Comparison of ENCODE assay signal across 25 cellular contexts in the genomic region with DNA sequence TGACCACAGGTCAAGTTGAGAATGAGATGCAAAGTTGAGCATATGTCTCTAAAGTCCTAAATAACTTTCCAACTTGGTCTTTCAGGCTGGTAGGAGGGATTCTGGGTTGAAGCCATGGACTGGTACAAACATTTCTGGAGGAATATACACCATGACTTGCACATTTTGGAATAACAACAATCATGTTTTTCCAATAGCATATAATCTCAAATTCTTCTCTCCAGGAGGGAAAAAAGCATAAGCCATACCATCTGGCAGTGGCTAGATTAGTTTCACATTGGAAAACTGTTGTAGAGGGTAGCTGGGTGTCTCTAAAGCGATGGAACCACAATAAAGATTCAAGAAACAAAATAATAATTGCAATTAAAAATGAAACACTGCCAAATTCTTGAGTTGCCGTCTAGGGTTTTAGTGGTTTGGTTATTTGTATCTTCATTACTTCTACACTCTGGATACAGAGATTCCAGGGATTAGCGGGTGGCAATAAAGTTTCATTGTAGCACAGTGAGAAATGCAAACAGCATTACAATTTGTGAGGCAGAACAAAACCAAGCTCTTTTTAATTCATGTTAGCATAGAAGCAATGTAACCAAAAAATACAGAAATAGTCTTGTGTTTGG.
DNase-seq lines count a peak whose midpoint lies in the region; ATAC-seq, FAIRE-seq and TF ChIP-seq lines count a peak whose summit lies in the region.
"Had no signal": no experiment of that assay in that cellular context is flagged by ENCODE, and none has a peak within 500 bp of the region (broad histone marks: within the 10 kb centered on the region; RNA-seq: fewer than 3 reads in every experiment).

No MANE protein-coding gene starts in this region.

- TF ChIP-seq POLR2A in A549 (IDR thresholded peaks at IDR 0.05; ENCODE audit: low read length): no peak
- no peak for TF ChIP-seq POLR2A in uterus (IDR thresholded peaks at IDR 0.05)

- no peak overlapping the region for H3K4me3 ChIP-seq in A549
- no peak overlapping the region for H3K4me3 ChIP-seq in astrocyte (ENCODE audit: insufficient read depth, low read depth, low read length)
- H3K4me3 ChIP-seq in fibroblast of the aortic adventitia (ENCODE audit: low read depth, low read length): no peak overlapping the region
- H3K4me3 ChIP-seq in uterus: no peak overlapping the region
- H3K4me3 ChIP-seq: transverse colon had no signal

- H3K36me3 ChIP-seq in astrocyte (ENCODE audit: insufficient read depth, low read length): no peaks in the 10 kb centered on the region
- no peaks in the 10 kb centered on the region for H3K36me3 ChIP-seq in uterus
- H3K36me3 ChIP-seq: neutrophil, transverse colon had no signal

- TF ChIP-seq CTCF in A549 (IDR thresholded peaks at IDR 0.05) (no peak), astrocyte (IDR thresholded peaks at IDR 0.05; ENCODE audit: insufficient read depth, low read depth, low read length) (no peak), fibroblast of the aortic adventitia (IDR thresholded peaks at IDR 0.05; ENCODE audit: insufficient read depth, low read length) (no peak), uterus (IDR thresholded peaks at IDR 0.05) (no peak)

- H3K4me1 ChIP-seq in A549 (peaks cover 18% of the 10 kb centered on the region), astrocyte (ENCODE audit: insufficient read depth, low read length) (peaks cover 29% of the 10 kb centered on the region), uterus (peaks cover 0 to 11% of the 10 kb centered on the region in 2 donors)

- no peak overlapping the region for H3K9ac ChIP-seq in astrocyte (ENCODE audit: low read length)

- peaks cover 26% of the 10 kb centered on the region for H3K4me1 Mint-ChIP-seq in astrocyte (ENCODE audit: low read depth, unreplicated experiment)
- H3K4me1 Mint-ChIP-seq in activated CD4-positive, alpha-beta memory T cell treated with anti-CD3 and anti-CD28 coated beads for 36 hours (ENCODE audit: low read depth): no peaks in the 10 kb centered on the region
- no peaks in the 10 kb centered on the region for H3K4me1 Mint-ChIP-seq in activated T-helper 2 cell treated with anti-CD3 and anti-CD28 coated beads, Interferon-gamma antibody, Interleukin-2, Interleukin-4, amounts not matched to agents 10 μg/mL and 5 μg/mL and 100 μg/mL, durations not matched to agents 14 hours and 24 hours and 36 hours (ENCODE audit: low read depth)

- H3K27me3 Mint-ChIP-seq in astrocyte (ENCODE audit: low read depth, unreplicated experiment): no peaks in the 10 kb centered on the region
- H3K27me3 Mint-ChIP-seq in activated CD4-positive, alpha-beta memory T cell treated with anti-CD3 and anti-CD28 coated beads for 36 hours: peaks cover 7% of the 10 kb centered on the region
- H3K27me3 Mint-ChIP-seq in activated T-helper 2 cell treated with anti-CD3 and anti-CD28 coated beads, Interferon-gamma antibody, Interleukin-2, Interleukin-4, amounts not matched to agents 10 μg/mL and 5 μg/mL and 100 μg/mL, durations not matched to agents 14 hours and 24 hours and 36 hours (ENCODE audit: low read depth): peaks cover 2% of the 10 kb centered on the region

- H3K27me3 ChIP-seq in astrocyte (ENCODE audit: insufficient read depth, low read length) (no peaks in the 10 kb centered on the region), uterus (no peaks in the 10 kb centered on the region)
- H3K27me3 ChIP-seq: neutrophil, transverse colon had no signal

- H3K79me2 ChIP-seq in astrocyte (ENCODE audit: insufficient read depth, low read length): no peaks in the 10 kb centered on the region

- H3K27ac Mint-ChIP-seq in astrocyte (ENCODE audit: unreplicated experiment): peak overlapping the region; percentile 64
- H3K27ac Mint-ChIP-seq in activated CD4-positive, alpha-beta memory T cell treated with anti-CD3 and anti-CD28 coated beads for 36 hours: no peak overlapping the region
- H3K27ac Mint-ChIP-seq in activated T-helper 2 cell treated with anti-CD3 and anti-CD28 coated beads, Interferon-gamma antibody, Interleukin-2, Interleukin-4, amounts not matched to agents 10 μg/mL and 5 μg/mL and 100 μg/mL, durations not matched to agents 14 hours and 24 hours and 36 hours: no peak overlapping the region
- H3K27ac Mint-ChIP-seq: CD4-positive, alpha-beta T cell had no signal

- 93% methylated on average over 3 of the region's 3 CpGs for WGBS in A549 (ENCODE audit: missing lambda C conversion rate)

- CTCF ChIA-PET in A549 (lab: Yijun Ruan, JAX): interaction anchor here (0.6 kb wide), 2 partner anchors 23 to 306 kb away, joined by 3 read pairs; no protein-coding TSS in a partner anchor
- CTCF ChIA-PET in activated CD4-positive, alpha-beta memory T cell treated with anti-CD3 and anti-CD28 coated beads for 36 hours (lab: Charles Lee): interaction anchor here (0.6 kb wide), 1 partner anchor 556 kb away, joined by 3 read pairs; no protein-coding TSS in a partner anchor

- intact Hi-C loops in uterus (cut with DNase I; ENCODE audit: low total_unique reads): no loop called here
- intact Hi-C loops in activated CD4-positive, alpha-beta memory T cell treated with anti-CD3 and anti-CD28 coated beads for 36 hours (cut with micrococcal nuclease): no loop called here
- intact Hi-C loops in activated T-helper 2 cell treated with anti-CD3 and anti-CD28 coated beads, Interferon-gamma antibody, Interleukin-2, Interleukin-4, amounts not matched to agents 10 μg/mL and 5 μg/mL and 100 μg/mL, durations not matched to agents 14 hours and 24 hours and 36 hours (cut with micrococcal nuclease): no loop called here

- peak overlapping the region in 1 of 2 experiments; percentile 58; a peak in 2 of 6 replicates for H3K27ac ChIP-seq in A549
- no peak overlapping the region for H3K27ac ChIP-seq in astrocyte (ENCODE audit: low read depth, low read length)
- H3K27ac ChIP-seq in uterus: no peak overlapping the region
- H3K27ac ChIP-seq: HL-60, neutrophil, transverse colon had no signal

- DNase-seq in A549 (ENCODE audit: low read depth in 1 of 2, low spot score in 1 of 2) (no peak), H4 (ENCODE audit: low spot score) (peak; percentile 40), astrocyte (ENCODE audit: low read depth) (no peak), fibroblast of the aortic adventitia (ENCODE audit: low read depth) (peak; percentile 50), uterus (no peak)
- no peak for DNase-seq in activated CD4-positive, alpha-beta memory T cell treated with anti-CD3 and anti-CD28 coated beads for 36 hours
- DNase-seq in activated T-helper 2 cell treated with anti-CD3 and anti-CD28 coated beads, Interferon-gamma antibody, Interleukin-2, Interleukin-4, amounts not matched to agents 10 μg/mL and 5 μg/mL and 100 μg/mL, durations not matched to agents 14 hours and 24 hours and 36 hours (ENCODE audit: low spot score): no peak
- DNase-seq: activated CD4-positive, CD25-positive, alpha-beta regulatory T cell; CD4-positive, alpha-beta T cell; DMS53; left cardiac atrium; NCI-H1048; NCI-H2107; NCI-H526 treated with DMSO at 0.1 percent for 48 hours; retina; SHP77 treated with DMSO at 0.1 percent for 48 hours; stimulated activated naive CD8-positive, alpha-beta T cell treated with anti-CD3 and anti-CD28 coated beads, Interleukin-15, Interleukin-2, amounts not matched to agents 100 U/mL and 50 U/mL, for 24 hours; T-helper 9 cell; transverse colon had no signal

- no peaks in the 10 kb centered on the region for H3K36me3 Mint-ChIP-seq in astrocyte (ENCODE audit: low read depth, unreplicated experiment)
- H3K36me3 Mint-ChIP-seq in activated CD4-positive, alpha-beta memory T cell treated with anti-CD3 and anti-CD28 coated beads for 36 hours: no peaks in the 10 kb centered on the region
- no peaks in the 10 kb centered on the region for H3K36me3 Mint-ChIP-seq in activated T-helper 2 cell treated with anti-CD3 and anti-CD28 coated beads, Interferon-gamma antibody, Interleukin-2, Interleukin-4, amounts not matched to agents 10 μg/mL and 5 μg/mL and 100 μg/mL, durations not matched to agents 14 hours and 24 hours and 36 hours (ENCODE audit: low read depth)

- FAIRE-seq in A549 (lab: Jason Lieb, UNC) (no peak), astrocyte (lab: Jason Lieb, UNC) (peak; percentile 72)
- FAIRE-seq: A204.1, frontal cortex had no signal

- no peak overlapping the region for H3K4me2 ChIP-seq in A549
- no peak overlapping the region for H3K4me2 ChIP-seq in astrocyte (ENCODE audit: low read length)

- H2AFZ ChIP-seq in astrocyte (ENCODE audit: low read depth, low read length): no peak overlapping the region

- peaks cover 4% of the 10 kb centered on the region for H3K9me3 Mint-ChIP-seq in astrocyte (ENCODE audit: unreplicated experiment)
- no peaks in the 10 kb centered on the region for H3K9me3 Mint-ChIP-seq in activated CD4-positive, alpha-beta memory T cell treated with anti-CD3 and anti-CD28 coated beads for 36 hours
- no peaks in the 10 kb centered on the region for H3K9me3 Mint-ChIP-seq in activated T-helper 2 cell treated with anti-CD3 and anti-CD28 coated beads, Interferon-gamma antibody, Interleukin-2, Interleukin-4, amounts not matched to agents 10 μg/mL and 5 μg/mL and 100 μg/mL, durations not matched to agents 14 hours and 24 hours and 36 hours
- H3K9me3 Mint-ChIP-seq: CD4-positive, alpha-beta T cell had no signal

- no peak for TF ChIP-seq RAD21 in A549 (conservative IDR thresholded peaks at IDR 0.05 in 1 of 2, IDR thresholded peaks at IDR 0.05 in 1 of 2)

- no peaks in the 10 kb centered on the region for H4K20me1 ChIP-seq in astrocyte (ENCODE audit: insufficient read depth, low read length)

- no peaks in the 10 kb centered on the region for H3K9me3 ChIP-seq in A549
- H3K9me3 ChIP-seq in astrocyte (ENCODE audit: insufficient read depth, low read depth, low read length): no peaks in the 10 kb centered on the region
- H3K9me3 ChIP-seq in uterus: no peaks in the 10 kb centered on the region
- H3K9me3 ChIP-seq: neutrophil, transverse colon had no signal

- no peak for ATAC-seq in A549
- no peak for ATAC-seq in GM19455 (IDR thresholded peaks at IDR 0.05; ENCODE audit: unreplicated experiment)
- ATAC-seq: HCT116; left cardiac atrium; stimulated activated naive CD8-positive, alpha-beta T cell treated with anti-CD3 and anti-CD28 coated beads, Interleukin-15, Interleukin-2, amounts not matched to agents 100 U/mL and 50 U/mL, for 24 hours had no signal

- POLR2A ChIA-PET in A549 (lab: Yijun Ruan, JAX): no interaction called here
- POLR2A ChIA-PET in activated CD4-positive, alpha-beta memory T cell treated with anti-CD3 and anti-CD28 coated beads for 36 hours (lab: Charles Lee): interaction anchor here (1.1 kb wide), 1 partner anchor 32 kb away, joined by 3 read pairs; no protein-coding TSS in a partner anchor

- H3K4me3 Mint-ChIP-seq in astrocyte (ENCODE audit: unreplicated experiment): no peak overlapping the region
- no peak overlapping the region for H3K4me3 Mint-ChIP-seq in activated CD4-positive, alpha-beta memory T cell treated with anti-CD3 and anti-CD28 coated beads for 36 hours
- no peak overlapping the region for H3K4me3 Mint-ChIP-seq in activated T-helper 2 cell treated with anti-CD3 and anti-CD28 coated beads, Interferon-gamma antibody, Interleukin-2, Interleukin-4, amounts not matched to agents 10 μg/mL and 5 μg/mL and 100 μg/mL, durations not matched to agents 14 hours and 24 hours and 36 hours (ENCODE audit: low read depth)
- H3K4me3 Mint-ChIP-seq: CD4-positive, alpha-beta T cell had no signal

- TF ChIP-seq EP300 in A549 (IDR thresholded peaks at IDR 0.05): no peak

TF ChIP-seq in A549, 52 proteins besides CTCF, POLR2A, EP300 and RAD21 (continues in another document):
- TF ChIP-seq NFE2L2 (conservative IDR thresholded peaks at IDR 0.05; ENCODE audit: low read length): peak; percentile 85
- TF ChIP-seq MAFK (IDR thresholded peaks at IDR 0.05; ENCODE audit: partially characterized antibody): peak; percentile 71

Comparison
In these comparisons a context has a peak if more than half of its experiments do, and no peak if none do; other contexts are left out.
1. DNase-seq: peak in H4 (single experiment) and fibroblast of the aortic adventitia (single experiment); none in A549 (0 of 2), astrocyte (single experiment), uterus (0 of 2), activated CD4-positive, alpha-beta memory T cell treated with anti-CD3 and anti-CD28 coated beads for 36 hours (single experiment) and activated T-helper 2 cell treated with anti-CD3 and anti-CD28 coated beads, Interferon-gamma antibody, Interleukin-2, Interleukin-4, amounts not matched to agents 10 μg/mL and 5 μg/mL and 100 μg/mL, durations not matched to agents 14 hours and 24 hours and 36 hours (single experiment).